In genomic region chr12:115762934-115763333, GRCh38 we compare ENCODE assay signal across 22 cellular contexts.
"Had no signal": no experiment of that assay in that cellular context is flagged by ENCODE, and none has a peak within 500 bp of the region (broad histone marks: within the 10 kb centered on the region; RNA-seq: fewer than 3 reads in every experiment).

No MANE protein-coding gene starts in this region.

- H3K27me3 ChIP-seq: body of pancreas, colonic mucosa, right atrium auricular region, testis, upper lobe of right lung had no signal

- H3K36me3 ChIP-seq: colonic mucosa, esophagus muscularis mucosa, right atrium auricular region, upper lobe of right lung had no signal

- ATAC-seq: activated CD8-positive, alpha-beta T cell treated with anti-CD3 and anti-CD28 coated beads, Interleukin-2, amount 10 ng/mL, durations not matched to agents 7 days and 5 days; activated naive CD4-positive, alpha-beta T cell treated with anti-CD3 and anti-CD28 coated beads, Interleukin-2, amount 50 U/mL, for 72 hours; activated T-cell treated with anti-CD3 and anti-CD28 coated beads, Interleukin-2, amount 50 U/mL, for 72 hours; body of pancreas; T-helper 17 cell; upper lobe of right lung had no signal

- H3K27ac Mint-ChIP-seq: activated B cell treated with CpG ODN at 0.5 μM for 24 hours; activated CD8-positive, alpha-beta T cell treated with anti-CD3 and anti-CD28 coated beads, Interleukin-2, amount 10 ng/mL, durations not matched to agents 7 days and 5 days; activated naive CD4-positive, alpha-beta T cell treated with anti-CD3 and anti-CD28 coated beads, Interleukin-2, amount 50 U/mL, for 72 hours; activated T-cell treated with anti-CD3 and anti-CD28 coated beads, Interleukin-2, amount 50 U/mL, for 72 hours; nephron progenitor cell; T-helper 17 cell had no signal

- H3K27ac ChIP-seq: body of pancreas, colonic mucosa, esophagus muscularis mucosa, right atrium auricular region, testis, upper lobe of right lung had no signal

- H3K9me3 ChIP-seq: body of pancreas, colonic mucosa, esophagus muscularis mucosa, right atrium auricular region, testis, upper lobe of right lung had no signal

- H3K4me1 ChIP-seq: body of pancreas, colonic mucosa, esophagus muscularis mucosa, right atrium auricular region, testis, upper lobe of right lung had no signal

- H3K36me3 Mint-ChIP-seq: activated naive CD4-positive, alpha-beta T cell treated with anti-CD3 and anti-CD28 coated beads, Interleukin-2, amount 50 U/mL, for 72 hours had no signal

- H3K4me3 ChIP-seq: body of pancreas, colonic mucosa, esophagus muscularis mucosa, right atrium auricular region, testis, upper lobe of right lung had no signal

- H3K4me1 Mint-ChIP-seq: activated B cell treated with CpG ODN at 0.5 μM for 24 hours, T-helper 17 cell had no signal

- DNase-seq: activated B cell treated with CpG ODN at 0.5 μM for 24 hours; activated CD4-positive, alpha-beta T cell treated with anti-CD3 and anti-CD28 coated beads for 48 hours; activated CD8-positive, alpha-beta memory T cell treated with anti-CD3 and anti-CD28 coated beads, Interleukin-2, amount 50 U/mL, for 4 hours; activated CD8-positive, alpha-beta T cell treated with anti-CD3 and anti-CD28 coated beads, Interleukin-2, amount 10 ng/mL, durations not matched to agents 7 days and 5 days; activated gamma-delta T cell; activated T-cell treated with anti-CD3 and anti-CD28 coated beads, Interleukin-2, amount 50 U/mL, for 72 hours; amygdala; central memory CD4-positive, alpha-beta T cell; colonic mucosa; mesendoderm; nephron progenitor cell; occipital lobe; stimulated activated CD4-positive, alpha-beta T cell treated with anti-CD3 and anti-CD28 coated beads, Interleukin-4, amount 100 ng/mL, for 4 hours; stimulated activated CD8-positive, alpha-beta memory T cell treated with anti-CD3 and anti-CD28 coated beads, Interleukin-4, amount 100 ng/mL, for 48 hours; stimulated activated naive CD4-positive, alpha-beta T cell treated with Interleukin-2 at 50 U/mL for 16 hours; T-helper 17 cell; upper lobe of right lung had no signal

- H3K4me3 Mint-ChIP-seq: activated B cell treated with CpG ODN at 0.5 μM for 24 hours; activated CD8-positive, alpha-beta T cell treated with anti-CD3 and anti-CD28 coated beads, Interleukin-2, amount 10 ng/mL, durations not matched to agents 7 days and 5 days; activated T-cell treated with anti-CD3 and anti-CD28 coated beads, Interleukin-2, amount 50 U/mL, for 72 hours; nephron progenitor cell; T-helper 17 cell had no signal
